ENCODE assay signal across 9 cellular contexts in genomic region chr16:53282975-53283946, GRCh38.
DNase-seq lines count a peak whose midpoint lies in the region; ATAC-seq and TF ChIP-seq lines count a peak whose summit lies in the region.
"Had no signal": no experiment of that assay in that cellular context is flagged by ENCODE, and none has a peak within 500 bp of the region (broad histone marks: within the 10 kb centered on the region; RNA-seq: fewer than 3 reads in every experiment).

No MANE protein-coding gene starts in this region.

- H3K9me3 Mint-ChIP-seq in stimulated activated naive B cell treated with anti-CD40 and anti-IgM and Interleukin-4, amounts not matched to agents 10 μg/mL and 1 μg/mL and 100 μg/mL, for 72 hours = no peaks in the 10 kb centered on the region

- no peak overlapping the region for H3K27ac ChIP-seq in DND-41 (ENCODE audit: low read length)
- no peak overlapping the region for H3K27ac ChIP-seq in testis
- H3K27ac ChIP-seq: neutrophil had no signal

- no peak for TF ChIP-seq POLR2A in testis (IDR thresholded peaks at IDR 0.05)

- H3K27me3 ChIP-seq in DND-41 (ENCODE audit: insufficient read depth, low read length, poor library complexity) (no peaks in the 10 kb centered on the region), testis (no peaks in the 10 kb centered on the region)
- H3K27me3 ChIP-seq: neutrophil had no signal

- no peak overlapping the region for H3K27ac Mint-ChIP-seq in stimulated activated naive B cell treated with anti-CD40 and anti-IgM and Interleukin-4, amounts not matched to agents 10 μg/mL and 1 μg/mL and 100 μg/mL, for 72 hours

- DNase-seq in DND-41 (no peak), LNCaP clone FGC (ENCODE audit: low read depth) (peak; percentile 58), SKM-1 treated with dmso at 0.1 percent for 144 hours (lab: John Stamatoyannopoulos, UW; ENCODE audit: unreplicated experiment) (peak; percentile 11), globus pallidus (ENCODE audit: low spot score) (peak; percentile 58), testis (no peak)
- DNase-seq in activated naive CD4-positive, alpha-beta T cell treated with Interleukin-2 at 50 U/mL for 16 hours = no peak
- no peak for DNase-seq in stimulated activated naive B cell treated with anti-CD40 and anti-IgM and Interleukin-4, amounts not matched to agents 10 μg/mL and 1 μg/mL and 100 μg/mL, for 72 hours

- no peaks in the 10 kb centered on the region for H3K4me1 Mint-ChIP-seq in stimulated activated naive B cell treated with anti-CD40 and anti-IgM and Interleukin-4, amounts not matched to agents 10 μg/mL and 1 μg/mL and 100 μg/mL, for 72 hours

- H3K9me3 ChIP-seq in DND-41 (ENCODE audit: insufficient read depth, low read length, severe bottlenecking) (no peaks in the 10 kb centered on the region), testis (no peaks in the 10 kb centered on the region)
- H3K9me3 ChIP-seq: neutrophil had no signal

- no peak overlapping the region for H3K4me2 ChIP-seq in DND-41 (ENCODE audit: insufficient read depth, low read length)

- no peak overlapping the region for H3K4me3 Mint-ChIP-seq in stimulated activated naive B cell treated with anti-CD40 and anti-IgM and Interleukin-4, amounts not matched to agents 10 μg/mL and 1 μg/mL and 100 μg/mL, for 72 hours

- no peaks in the 10 kb centered on the region for H4K20me1 ChIP-seq in DND-41 (ENCODE audit: insufficient read depth, low read length)

- H3K79me2 ChIP-seq in DND-41 (ENCODE audit: insufficient read depth, low read length) = no peaks in the 10 kb centered on the region

- peak; percentile 77 for TF ChIP-seq CTCF in DND-41 (IDR thresholded peaks at IDR 0.05; ENCODE audit: borderline replicate concordance, extremely low read depth, low read length, poor library complexity, severe bottlenecking)
- TF ChIP-seq CTCF in LNCaP clone FGC (IDR thresholded peaks at IDR 0.05; ENCODE audit: control insufficient read depth, extremely low read depth, insufficient read depth) = peak; percentile 75
- TF ChIP-seq CTCF in testis (IDR thresholded peaks at IDR 0.05) = peak in 2 of 3 experiments; percentile 42 to 45

- no peak overlapping the region for H3K4me3 ChIP-seq in DND-41 (ENCODE audit: low read depth in 1 of 2, low read length in 2 of 2)
- no peak overlapping the region for H3K4me3 ChIP-seq in LNCaP clone FGC (ENCODE audit: low read depth, low read length)
- no peak overlapping the region for H3K4me3 ChIP-seq in testis

- H3K36me3 ChIP-seq in DND-41 (ENCODE audit: insufficient read depth, low read length) = peaks cover 74% of the 10 kb centered on the region
- no peaks in the 10 kb centered on the region for H3K36me3 ChIP-seq in testis (ENCODE audit: low read depth, missing control alignments)

- H3K27me3 Mint-ChIP-seq in stimulated activated naive B cell treated with anti-CD40 and anti-IgM and Interleukin-4, amounts not matched to agents 10 μg/mL and 1 μg/mL and 100 μg/mL, for 72 hours = no peaks in the 10 kb centered on the region

- no peaks in the 10 kb centered on the region for H3K4me1 ChIP-seq in DND-41 (ENCODE audit: insufficient read depth, low read length)
- peaks cover 7% of the 10 kb centered on the region for H3K4me1 ChIP-seq in testis

- ATAC-seq in DND-41 (ENCODE audit: insufficient read depth, low read depth) (peak; percentile 62; the same call in 1 of the 3 replicates), GM18511 (IDR thresholded peaks at IDR 0.05; ENCODE audit: unreplicated experiment) (no peak)
- no peak for ATAC-seq in stimulated activated naive B cell treated with anti-CD40 and anti-IgM and Interleukin-4, amounts not matched to agents 10 μg/mL and 1 μg/mL and 100 μg/mL, for 72 hours (replicated peaks)

- 62 to 71% methylated on average over 3 of the region's 3 CpGs for WGBS in testis, 2 donors

- intact Hi-C loops in testis (cut with DNase I; ENCODE audit: low total_unique reads) = no loop called here

- H2AFZ ChIP-seq in DND-41 (ENCODE audit: low read depth, low read length) = no peak overlapping the region

- peaks cover 6 to 8% of the 10 kb centered on the region in 2 donors for H3K36me3 Mint-ChIP-seq in stimulated activated naive B cell treated with anti-CD40 and anti-IgM and Interleukin-4, amounts not matched to agents 10 μg/mL and 1 μg/mL and 100 μg/mL, for 72 hours

- H3K9ac ChIP-seq in DND-41 (ENCODE audit: low read depth, low read length) = no peak overlapping the region

Comparison
In these comparisons a context has a peak if more than half of its experiments do, and no peak if none do; other contexts are left out.
1. DNase-seq: peak in LNCaP clone FGC (single experiment), SKM-1 treated with dmso at 0.1 percent for 144 hours (single experiment) and globus pallidus (single experiment); none in DND-41 (single experiment), testis (single experiment), activated naive CD4-positive, alpha-beta T cell treated with Interleukin-2 at 50 U/mL for 16 hours (single experiment) and stimulated activated naive B cell treated with anti-CD40 and anti-IgM and Interleukin-4, amounts not matched to agents 10 μg/mL and 1 μg/mL and 100 μg/mL, for 72 hours (single experiment).
2. Peak in every context shown above with its lines, with median percentiles within 50 percentile points of each other: CTCF ChIP-seq.